21 cellular contexts compared by ENCODE assay signal in the genomic region with DNA sequence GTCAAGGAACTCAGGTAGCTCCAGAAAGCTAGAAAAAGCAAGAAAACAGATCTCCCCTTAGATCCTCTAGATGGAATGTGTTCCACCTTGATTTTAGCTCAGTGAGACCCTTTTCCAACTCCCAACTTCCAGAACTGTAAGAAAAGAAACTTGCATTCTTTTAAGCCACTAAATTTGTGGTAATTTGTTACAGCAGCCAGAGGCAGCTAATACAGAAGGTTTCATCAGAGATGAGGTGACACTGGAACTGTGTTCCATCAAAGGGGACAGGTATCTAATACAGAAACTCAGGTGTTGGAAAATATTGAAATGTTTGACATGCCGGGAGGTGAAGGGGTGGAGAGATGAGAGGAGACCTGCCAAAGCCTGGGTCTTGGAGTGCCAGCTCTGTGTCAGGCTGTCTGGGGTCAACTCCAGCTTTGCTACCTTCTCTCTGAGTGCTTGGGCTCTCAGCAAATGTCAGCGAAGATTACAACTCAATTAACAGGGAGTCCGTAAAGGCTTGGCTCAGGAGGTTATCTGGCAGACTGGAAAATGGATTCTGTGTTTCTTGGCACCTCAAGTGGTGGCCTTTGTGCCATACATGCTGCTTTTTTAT.
A peak's percentile ranks its signal among the peaks of the same experiment; 100 is the strongest.
DNase-seq lines count a peak whose midpoint lies in the region; TF ChIP-seq lines count a peak whose summit lies in the region.
"Had no signal": no experiment of that assay in that cellular context is flagged by ENCODE, and none has a peak within 500 bp of the region (broad histone marks: within the 10 kb centered on the region; RNA-seq: fewer than 3 reads in every experiment).

No MANE protein-coding gene starts in this region.

- H3K9me3 ChIP-seq in colonic mucosa = no peaks in the 10 kb centered on the region
- H3K9me3 ChIP-seq in left ventricle myocardium inferior (replicated peaks) = no peaks in the 10 kb centered on the region
- no peaks in the 10 kb centered on the region for H3K9me3 ChIP-seq in muscle layer of duodenum (ENCODE audit: control insufficient read depth in 1 of 2, low read length in 2 of 2)
- no peaks in the 10 kb centered on the region for H3K9me3 ChIP-seq in thyroid gland
- H3K9me3 ChIP-seq: adrenal gland, tibial artery had no signal

- intact Hi-C loops in colonic mucosa (cut with DNase I) (no loop called here), left ventricle myocardium inferior (cut with micrococcal nuclease) (no loop called here), thyroid gland (cut with DNase I) (no loop called here)

- peaks cover 16% of the 10 kb centered on the region for H3K4me1 ChIP-seq in colonic mucosa
- H3K4me1 ChIP-seq in left ventricle myocardium inferior = peaks cover 100% of the 10 kb centered on the region
- H3K4me1 ChIP-seq in muscle layer of duodenum (ENCODE audit: control insufficient read depth in 1 of 2, insufficient read depth in 2 of 2, low read length in 2 of 2) = peaks cover 6 to 11% of the 10 kb centered on the region in 2 donors
- H3K4me1 ChIP-seq in thyroid gland = peaks cover 52 to 63% of the 10 kb centered on the region in 2 donors

- H3K27ac ChIP-seq in colonic mucosa (peak overlapping the region; percentile 45), left ventricle myocardium inferior (replicated peaks) (peak overlapping the region; percentile 83), muscle layer of duodenum (ENCODE audit: low read length) (peak overlapping the region; percentile 42), thyroid gland (peak overlapping the region; percentile 31 to 78 (median 62))
- H3K27ac ChIP-seq: GM23248 had no signal

- H3K4me3 ChIP-seq in colonic mucosa (no peak overlapping the region), left ventricle myocardium inferior (no peak overlapping the region), muscle layer of duodenum (ENCODE audit: low read depth in 1 of 2, low read length in 2 of 2) (no peak overlapping the region), thyroid gland (replicated peaks in 1 of 3) (no peak overlapping the region)
- H3K4me3 ChIP-seq: adrenal gland, GM23248, tibial artery had no signal

- H3K9ac ChIP-seq in colonic mucosa (ENCODE audit: low read depth in 2 of 2, low read length in 2 of 2) = no peak overlapping the region
- H3K9ac ChIP-seq: GM23248 had no signal

- no peak for DNase-seq in colonic mucosa
- peak; percentile 16 for DNase-seq in left ventricle myocardium inferior
- DNase-seq in thyroid gland = no peak
- no peak for DNase-seq in dedifferentiated amniotic fluid mesenchymal stem cell (ENCODE audit: extremely low spot score)
- DNase-seq in NCI-H2029 treated with DMSO at 0.1 percent for 48 hours (lab: John Stamatoyannopoulos, UW) = no peak
- DNase-seq in activated T-cell treated with anti-CD3 and anti-CD28 coated beads, Interleukin-2, amount 50 U/mL, for 48 hours = no peak
- DNase-seq in stimulated activated CD8-positive, alpha-beta memory T cell treated with anti-CD3 and anti-CD28 coated beads, Interleukin-4, amount 100 ng/mL, for 48 hours = no peak
- DNase-seq: activated CD4-positive, alpha-beta T cell treated with anti-CD3 and anti-CD28 coated beads, Interleukin-2, amount 50 U/mL, for 1 hour; activated CD8-positive, alpha-beta memory T cell treated with anti-CD3 and anti-CD28 coated beads, Interleukin-2, amount 50 U/mL, for 4 hours; activated effector memory CD4-positive, alpha-beta T cell treated with Interleukin-2 at 50 U/mL for 16 hours; caudate nucleus; effector CD8-positive, alpha-beta T cell; midbrain; NCI-H1048; NCI-H2081; NCI-H510A; retina had no signal

- H3K36me3 ChIP-seq in colonic mucosa = no peaks in the 10 kb centered on the region
- H3K36me3 ChIP-seq in left ventricle myocardium inferior = peaks cover 76% of the 10 kb centered on the region
- peaks cover 39 to 45% of the 10 kb centered on the region in 2 donors for H3K36me3 ChIP-seq in muscle layer of duodenum (ENCODE audit: control insufficient read depth in 1 of 2, insufficient read depth in 2 of 2, low read length in 2 of 2)
- H3K36me3 ChIP-seq in thyroid gland = peaks cover 68 to 84% of the 10 kb centered on the region in 2 donors

- WGBS in thyroid gland, 2 donors = 49 to 71% methylated on average over 3 of the region's 3 CpGs

- no peak for TF ChIP-seq CTCF in colonic mucosa (IDR thresholded peaks at IDR 0.05)
- no peak for TF ChIP-seq CTCF in left ventricle myocardium inferior (IDR thresholded peaks at IDR 0.05; ENCODE audit: borderline replicate concordance)
- no peak for TF ChIP-seq CTCF in thyroid gland (IDR thresholded peaks at IDR 0.05)

- no peak for TF ChIP-seq POLR2A in thyroid gland (IDR thresholded peaks at IDR 0.05)

- H3K27me3 ChIP-seq in colonic mucosa (no peaks in the 10 kb centered on the region), left ventricle myocardium inferior (ENCODE audit: low read depth) (no peaks in the 10 kb centered on the region), muscle layer of duodenum (ENCODE audit: low read depth, low read length) (no peaks in the 10 kb centered on the region), thyroid gland (no peaks in the 10 kb centered on the region)
- H3K27me3 ChIP-seq: adrenal gland, tibial artery had no signal
